Comparison of ENCODE assay signal across 9 cellular contexts in the genomic region with DNA sequence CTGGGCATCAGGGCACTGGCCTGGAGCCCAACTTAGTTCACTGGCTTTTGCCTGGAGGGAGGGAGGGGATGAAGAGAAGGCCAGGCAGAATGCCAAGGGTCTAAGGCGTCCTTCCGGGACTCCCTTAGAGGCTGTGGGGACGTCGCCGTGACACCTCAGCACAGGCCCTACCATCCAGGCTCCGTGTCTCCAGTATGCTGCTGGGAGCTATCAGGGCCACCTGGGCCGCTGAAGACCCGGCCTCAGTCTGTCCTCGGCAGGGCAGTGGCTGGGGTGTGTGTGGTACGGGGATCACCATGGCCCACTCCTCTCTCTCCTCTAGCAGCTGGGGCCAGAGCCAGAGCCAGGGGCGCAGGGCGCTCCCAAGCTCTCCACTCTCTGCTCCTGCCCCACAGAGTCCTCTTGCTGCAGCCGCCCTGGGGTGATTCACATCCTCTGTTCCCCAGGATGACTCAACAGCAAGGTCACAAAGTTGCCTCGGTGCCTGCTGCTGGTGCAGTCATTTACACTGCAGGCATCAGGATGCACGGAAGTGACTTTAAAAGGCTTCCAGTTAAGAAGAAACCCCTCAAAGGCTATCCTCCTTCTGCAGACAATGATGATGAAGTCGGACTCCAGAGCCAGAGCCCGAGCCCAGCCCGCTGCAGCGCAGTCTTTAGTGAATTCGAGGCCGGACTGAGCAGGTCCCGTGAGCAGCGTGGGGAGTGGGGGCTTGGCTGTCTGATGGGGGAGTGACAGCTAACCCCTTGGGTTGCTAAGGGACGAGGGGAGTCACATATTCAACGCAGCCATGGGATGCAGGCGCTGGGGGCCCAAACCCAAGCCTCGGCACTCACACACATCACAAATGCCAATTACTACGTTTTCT. TPM values are rescaled to one million over a fixed set of nuclear protein-coding genes. Genes with fewer than 3 reads are reported as not detected.
A peak's percentile ranks its signal among the peaks of the same experiment; 100 is the strongest.
DNase-seq lines count a peak whose midpoint lies in the region; ATAC-seq and TF ChIP-seq lines count a peak whose summit lies in the region.
"Had no signal": no experiment of that assay in that cellular context is flagged by ENCODE, and none has a peak within 500 bp of the region (broad histone marks: within the 10 kb centered on the region; RNA-seq: fewer than 3 reads in every experiment).

No MANE protein-coding gene starts in this region.

- intact Hi-C loops in A673 (cut with micrococcal nuclease; ENCODE audit: unreplicated experiment), result no loop called here

- H3K36me3 ChIP-seq in A673 (ENCODE audit: insufficient read depth, low read length, poor library complexity, severe bottlenecking), result no peaks in the 10 kb centered on the region

- H3K4me1 ChIP-seq in A673 (ENCODE audit: insufficient read depth, low read length, poor library complexity, severe bottlenecking), result no peaks in the 10 kb centered on the region

- H3K4me1 Mint-ChIP-seq in effector memory CD8-positive, alpha-beta T cell (ENCODE audit: low read depth in 2 of 2), result no peaks in the 10 kb centered on the region

- DNase-seq in A673 (ENCODE audit: low spot score) (peak; percentile 65), HL-60 (ENCODE audit: low read depth in 1 of 2, low spot score in 1 of 2) (peak; percentile 16 to 51), kidney glomerular epithelial cell (lab: John Stamatoyannopoulos, UW) (peak; percentile 67), COR-L47 (lab: John Stamatoyannopoulos, UW) (no peak)
- DNase-seq in activated T-cell treated with anti-CD3 and anti-CD28 coated beads, Interleukin-2, amount 50 U/mL, for 48 hours, result peak; percentile 64 to 73
- no peak for DNase-seq in effector memory CD8-positive, alpha-beta T cell
- no peak for DNase-seq in stimulated activated naive CD4-positive, alpha-beta T cell (lab: John Stamatoyannopoulos, UW)

- no TSS peak for BruUV-seq in A673 (replicated peaks; lab: Mats Ljungman, UMichigan)

- H3K4me3 ChIP-seq in A673 (ENCODE audit: low read depth, low read length, poor library complexity, severe bottlenecking) (no peak overlapping the region), HL-60 (replicated peaks; ENCODE audit: insufficient read depth, low read length) (no peak overlapping the region)

- no peaks in the 10 kb centered on the region for H3K9me3 ChIP-seq in A673 (ENCODE audit: low read depth, low read length, poor library complexity, severe bottlenecking)

- H3K27ac ChIP-seq in A673 (ENCODE audit: low read depth, low read length, poor library complexity, severe bottlenecking) (no peak overlapping the region), HL-60 (replicated peaks) (no peak overlapping the region)

- TF ChIP-seq CTCF in A673 (conservative IDR thresholded peaks at IDR 0.05; ENCODE audit: low read depth, low read length) (no peak), HL-60 (IDR thresholded peaks at IDR 0.05; ENCODE audit: insufficient read depth, low read length) (no peak)

- no peak for ATAC-seq in effector memory CD8-positive, alpha-beta T cell (replicated peaks)
- ATAC-seq in HG02588 (IDR thresholded peaks at IDR 0.05; ENCODE audit: unreplicated experiment), result no peak

- POLR2A ChIA-PET in A673 (lab: Charles Lee; ENCODE audit: low non-redundant PET), result no interaction called here

- no peaks in the 10 kb centered on the region for H3K27me3 Mint-ChIP-seq in effector memory CD8-positive, alpha-beta T cell

- no peaks in the 10 kb centered on the region for H3K36me3 Mint-ChIP-seq in effector memory CD8-positive, alpha-beta T cell (ENCODE audit: insufficient read depth)

- H3K27me3 ChIP-seq in A673 (replicated peaks; ENCODE audit: insufficient read depth, low read depth, low read length, poor library complexity) (no peaks in the 10 kb centered on the region), HL-60 (ENCODE audit: insufficient read depth, poor library complexity, severe bottlenecking) (no peaks in the 10 kb centered on the region)

- H3K27ac Mint-ChIP-seq in effector memory CD8-positive, alpha-beta T cell, result no peak overlapping the region
- H3K27ac Mint-ChIP-seq: T-helper 1 cell treated with Interleukin-12 subunit alpha and Interleukin-12 subunit beta and Interleukin-4 antibody, amounts not matched to agents 30 μg/mL and 1 μg/mL, for 36 hours had no signal

- CTCF ChIA-PET in A673 (lab: Charles Lee), result no interaction called here

- H3K9me3 Mint-ChIP-seq in effector memory CD8-positive, alpha-beta T cell, result no peaks in the 10 kb centered on the region
- H3K9me3 Mint-ChIP-seq: T-helper 1 cell treated with Interleukin-12 subunit alpha and Interleukin-12 subunit beta and Interleukin-4 antibody, amounts not matched to agents 30 μg/mL and 1 μg/mL, for 36 hours had no signal

- no peak overlapping the region for H3K4me3 Mint-ChIP-seq in effector memory CD8-positive, alpha-beta T cell
- H3K4me3 Mint-ChIP-seq: T-helper 1 cell treated with Interleukin-12 subunit alpha and Interleukin-12 subunit beta and Interleukin-4 antibody, amounts not matched to agents 30 μg/mL and 1 μg/mL, for 36 hours had no signal

RNA-seq across cellular contexts. Expression of gene SNORC, which starts 31.9 kb away (rescaled TPM):
- 4.6 and 4.7 TPM in 2 replicates for total RNA-seq in A673 (2021)

Comparison
In these comparisons a context has a peak if more than half of its experiments do, and no peak if none do; other contexts are left out.
1. DNase-seq: peak in A673 (single experiment), HL-60 (2 of 2), activated T-cell treated with anti-CD3 and anti-CD28 coated beads, Interleukin-2, amount 50 U/mL, for 48 hours (2 of 2) and kidney glomerular epithelial cell (single experiment); none in effector memory CD8-positive, alpha-beta T cell (0 of 3), COR-L47 (single experiment) and stimulated activated naive CD4-positive, alpha-beta T cell (0 of 6).